ENCODE assay signal across 14 cellular contexts in genomic region chr5:116613445-116613844, GRCh38. TPM values are rescaled to one million over a fixed set of nuclear protein-coding genes. Genes with fewer than 3 reads are reported as not detected.
A peak's percentile ranks its signal among the peaks of the same experiment; 100 is the strongest.
DNase-seq lines count a peak whose midpoint lies in the region; ATAC-seq, FAIRE-seq and TF ChIP-seq lines count a peak whose summit lies in the region.
"Had no signal": no experiment of that assay in that cellular context is flagged by ENCODE, and none has a peak within 500 bp of the region (broad histone marks: within the 10 kb centered on the region; RNA-seq: fewer than 3 reads in every experiment).

No MANE protein-coding gene starts in this region.

- H3K4me3 ChIP-seq in pancreas = no peak overlapping the region
- H3K4me3 ChIP-seq in colonic mucosa = no peak overlapping the region
- H3K4me3 ChIP-seq: BLaER1 treated with 17β-estradiol and CSF1 and Interleukin-3, amounts not matched to agents 10 nM and 100 nM; left lung; prostate gland had no signal

- ATAC-seq in GM19043 (IDR thresholded peaks at IDR 0.05; ENCODE audit: low read depth, unreplicated experiment) = peak; percentile 24
- peak; percentile 31 for ATAC-seq in HG02571 (IDR thresholded peaks at IDR 0.05; ENCODE audit: unreplicated experiment)
- peak; percentile 13 for ATAC-seq in HG03378 (IDR thresholded peaks at IDR 0.05; ENCODE audit: unreplicated experiment)
- peak in 2 of 4 donors; percentile 10 to 59 for ATAC-seq in pancreas
- ATAC-seq in GM19324 (IDR thresholded peaks at IDR 0.05; ENCODE audit: low FRiP score, unreplicated experiment) = no peak
- ATAC-seq: left lung had no signal

- FAIRE-seq in pancreas (lab: Jason Lieb, UNC) = no peak

- DNase-seq in pancreas (no peak), hepatic stellate cell (ENCODE audit: low spot score) (no peak), colonic mucosa (no peak), SIG-M5 (lab: John Stamatoyannopoulos, UW) (no peak)
- DNase-seq: activated naive CD4-positive, alpha-beta T cell treated with anti-CD3 and anti-CD28 coated beads, Interleukin-2, amount 50 U/mL, for 16 hours; left lung; NCI-H82; stimulated activated CD4-positive, alpha-beta T cell treated with anti-CD3 and anti-CD28 coated beads, Interleukin-12 subunit alpha, Interleukin-12 subunit beta, amount 100 ng/mL, for 4 hours had no signal

- H3K27me3 ChIP-seq in pancreas (no peaks in the 10 kb centered on the region), colonic mucosa (no peaks in the 10 kb centered on the region)
- H3K27me3 ChIP-seq: BLaER1 treated with 17β-estradiol and CSF1 and Interleukin-3, amounts not matched to agents 10 nM and 100 nM; left lung had no signal

- H3K36me3 ChIP-seq in pancreas (no peaks in the 10 kb centered on the region), colonic mucosa (no peaks in the 10 kb centered on the region)
- H3K36me3 ChIP-seq: BLaER1 treated with 17β-estradiol and CSF1 and Interleukin-3, amounts not matched to agents 10 nM and 100 nM; left lung; prostate gland had no signal

- no peaks in the 10 kb centered on the region for H3K4me1 ChIP-seq in pancreas
- no peaks in the 10 kb centered on the region for H3K4me1 ChIP-seq in colonic mucosa
- H3K4me1 ChIP-seq: left lung, prostate gland had no signal

- peak overlapping the region in 3 of 4 donors; percentile 55 to 83 (median 74) for H3K27ac ChIP-seq in pancreas
- no peak overlapping the region for H3K27ac ChIP-seq in colonic mucosa
- H3K27ac ChIP-seq: BLaER1 treated with 17β-estradiol and CSF1 and Interleukin-3, amounts not matched to agents 10 nM and 100 nM; left lung; prostate gland had no signal

- 69 to 78% methylated on average over 1 of the region's 1 CpG for WGBS in pancreas, 2 donors

- H3K9me3 ChIP-seq in pancreas = no peaks in the 10 kb centered on the region
- no peaks in the 10 kb centered on the region for H3K9me3 ChIP-seq in colonic mucosa
- H3K9me3 ChIP-seq: BLaER1 treated with 17β-estradiol and CSF1 and Interleukin-3, amounts not matched to agents 10 nM and 100 nM; left lung; prostate gland had no signal

- H3K9ac ChIP-seq in colonic mucosa (ENCODE audit: low read depth in 2 of 2, low read length in 2 of 2) = no peak overlapping the region
- H3K9ac ChIP-seq: BLaER1 treated with 17β-estradiol and CSF1 and Interleukin-3, amounts not matched to agents 10 nM and 100 nM had no signal

- intact Hi-C loops in pancreas (cut with DNase I) = no loop called here
- intact Hi-C loops in colonic mucosa (cut with DNase I) = no loop called here

- TF ChIP-seq CTCF in pancreas (IDR thresholded peaks at IDR 0.05) = no peak
- no peak for TF ChIP-seq CTCF in colonic mucosa (IDR thresholded peaks at IDR 0.05)

RNA-seq across cellular contexts. Expression of gene SEMA6A, which starts 38.8 kb away (rescaled TPM):
- total RNA-seq in pancreas (10 to 100 TPM in 5 of 6 donors, 1 to 10 TPM in 1; 9.2 to 24.5 (median 15.8) TPM), colonic mucosa (10 to 100 TPM; 66.7 to 89.9 TPM)
- 10 to 100 TPM in 1 of 2 donors, 1 to 10 TPM in 1; 8.9 to 12.2 TPM for polyA plus RNA-seq in pancreas
